In the genomic region with DNA sequence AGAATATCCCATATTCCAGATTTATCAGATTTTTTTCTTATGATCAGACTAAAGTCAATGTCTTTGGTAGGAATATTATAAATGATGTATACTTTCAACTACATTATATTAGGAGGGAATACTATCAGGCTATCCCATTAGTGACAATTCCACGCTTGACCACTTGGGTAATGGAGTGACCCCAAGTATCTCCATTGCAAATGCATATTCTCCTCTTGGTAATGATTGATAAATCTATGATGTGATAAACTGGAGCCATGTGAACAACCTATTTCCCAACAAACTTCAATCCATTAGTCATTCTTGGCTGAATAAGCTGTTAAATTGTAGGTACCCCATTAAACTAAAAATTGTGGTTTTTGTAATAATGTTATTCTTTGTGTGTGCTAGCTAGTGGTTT, we compare ENCODE assay signal across 21 cellular contexts. TPM values are rescaled to one million over a fixed set of nuclear protein-coding genes. Genes with fewer than 3 reads are reported as not detected.
"Had no signal": no experiment of that assay in that cellular context is flagged by ENCODE, and none has a peak within 500 bp of the region (broad histone marks: within the 10 kb centered on the region; RNA-seq: fewer than 3 reads in every experiment).

No MANE protein-coding gene starts in this region.

- H3K27ac Mint-ChIP-seq: activated CD4-positive, alpha-beta T cell treated with anti-CD3 and anti-CD28 coated beads, Interleukin-2, amount 10 ng/mL, durations not matched to agents 24 days and 14 days; activated CD8-positive, alpha-beta T cell treated with anti-CD3 and anti-CD28 coated beads, Interleukin-2, amount 10 ng/mL, durations not matched to agents 7 days and 5 days; activated naive CD8-positive, alpha-beta T cell; activated T-cell treated with anti-CD3 and anti-CD28 coated beads, Interleukin-2, amount 50 U/mL, for 72 hours; T-helper 17 cell had no signal

- ATAC-seq: activated CD8-positive, alpha-beta T cell treated with anti-CD3 and anti-CD28 coated beads, Interleukin-2, amount 10 ng/mL, durations not matched to agents 7 days and 5 days; activated T-cell treated with anti-CD3 and anti-CD28 coated beads, Interleukin-2, amount 50 U/mL, for 72 hours; gastroesophageal sphincter; left colon; lower lobe of right lung; pancreas; T-helper 17 cell had no signal

- H3K4me1 Mint-ChIP-seq: activated CD4-positive, alpha-beta T cell treated with anti-CD3 and anti-CD28 coated beads, Interleukin-2, amount 10 ng/mL, durations not matched to agents 24 days and 14 days; T-helper 17 cell had no signal

- DNase-seq: activated CD4-positive, alpha-beta T cell treated with anti-CD3 and anti-CD28 coated beads, Interleukin-2, amount 10 ng/mL, durations not matched to agents 24 days and 14 days; activated CD4-positive, CD25-positive, alpha-beta regulatory T cell; activated CD8-positive, alpha-beta memory T cell treated with anti-CD3 and anti-CD28 coated beads, Interleukin-2, amount 50 U/mL, for 48 hours; activated CD8-positive, alpha-beta T cell treated with anti-CD3 and anti-CD28 coated beads, Interleukin-2, amount 10 ng/mL, durations not matched to agents 7 days and 5 days; activated gamma-delta T cell; activated T-cell treated with anti-CD3 and anti-CD28 coated beads, Interleukin-2, amount 50 U/mL, for 72 hours; amygdala; cerebellar nuclear complex; effector CD8-positive, alpha-beta T cell; left colon; lower lobe of right lung; midbrain; pancreas; stimulated activated CD4-positive, alpha-beta T cell treated with anti-CD3 and anti-CD28 coated beads, Interleukin-12 subunit alpha, Interleukin-12 subunit beta, amount 100 ng/mL, for 4 hours; stimulated activated CD4-positive, alpha-beta T cell treated with anti-CD3 and anti-CD28 coated beads, Interleukin-2, amount 100 ng/mL, for 24 hours; T-helper 17 cell had no signal

- H3K27me3 Mint-ChIP-seq: activated CD4-positive, alpha-beta T cell treated with anti-CD3 and anti-CD28 coated beads, Interleukin-2, amount 10 ng/mL, durations not matched to agents 24 days and 14 days; activated naive CD8-positive, alpha-beta T cell; T-helper 17 cell had no signal

- H3K4me3 ChIP-seq: gastroesophageal sphincter, lower lobe of right lung, pancreas, thoracic aorta had no signal

- H3K27me3 ChIP-seq: gastroesophageal sphincter, pancreas had no signal

- H3K4me3 Mint-ChIP-seq: activated CD4-positive, alpha-beta T cell treated with anti-CD3 and anti-CD28 coated beads, Interleukin-2, amount 10 ng/mL, durations not matched to agents 24 days and 14 days; activated CD8-positive, alpha-beta T cell treated with anti-CD3 and anti-CD28 coated beads, Interleukin-2, amount 10 ng/mL, durations not matched to agents 7 days and 5 days; activated naive CD8-positive, alpha-beta T cell; activated T-cell treated with anti-CD3 and anti-CD28 coated beads, Interleukin-2, amount 50 U/mL, for 72 hours; T-helper 17 cell had no signal

- H3K4me1 ChIP-seq: gastroesophageal sphincter, lower lobe of right lung, pancreas had no signal

- H3K9me3 Mint-ChIP-seq: activated CD4-positive, alpha-beta T cell treated with anti-CD3 and anti-CD28 coated beads, Interleukin-2, amount 10 ng/mL, durations not matched to agents 24 days and 14 days had no signal

- H3K9me3 ChIP-seq: gastroesophageal sphincter, lower lobe of right lung, pancreas, thoracic aorta had no signal

- H3K36me3 ChIP-seq: gastroesophageal sphincter, lower lobe of right lung, pancreas, thoracic aorta had no signal

- H3K27ac ChIP-seq: gastroesophageal sphincter, lower lobe of right lung, pancreas, thoracic aorta had no signal

- FAIRE-seq: islet of Langerhans, pancreas, TTC549 had no signal

RNA-seq across cellular contexts. Expression of gene MPDZ, which starts 12.2 kb away (rescaled TPM):
- total RNA-seq: activated CD4-positive, alpha-beta T cell treated with anti-CD3 and anti-CD28 coated beads, Interleukin-2, amount 10 ng/mL, durations not matched to agents 24 days and 14 days; activated CD8-positive, alpha-beta T cell treated with anti-CD3 and anti-CD28 coated beads, Interleukin-2, amount 10 ng/mL, durations not matched to agents 7 days and 5 days; activated T-cell treated with anti-CD3 and anti-CD28 coated beads, Interleukin-2, amount 50 U/mL, for 72 hours had no signal
